In genomic region chr1:148361427-148361901, GRCh38 we compare ENCODE assay signal across 8 cellular contexts.
DNase-seq lines count a peak whose midpoint lies in the region; ATAC-seq and TF ChIP-seq lines count a peak whose summit lies in the region.
"Not testable (repeated sequence)": the region's sequence is repeated elsewhere in the genome, so short reads cannot be mapped to it uniquely, and the experiment has no call there.

No MANE protein-coding gene starts in this region.

- peaks cover 16% of the 10 kb centered on the region for H3K4me1 ChIP-seq in CD8-positive, alpha-beta T cell (ENCODE audit: insufficient read depth, low read length)
- not testable (repeated sequence) for H3K4me1 ChIP-seq in HUES48 (ENCODE audit: control insufficient read depth, insufficient read depth, low read length)
- H3K4me1 ChIP-seq in left ventricle myocardium inferior, result peaks cover 14% of the 10 kb centered on the region

- H3K27me3 ChIP-seq in CD8-positive, alpha-beta T cell (ENCODE audit: insufficient read depth, low read length), result not testable (repeated sequence)
- H3K27me3 ChIP-seq in HUES48 (ENCODE audit: control insufficient read depth, insufficient read depth, low read length) (peaks cover 37% of the 10 kb centered on the region), left ventricle myocardium inferior (ENCODE audit: low read depth) (peaks cover 98% of the 10 kb centered on the region)

- peak overlapping the region; percentile 88 for H3K4me3 Mint-ChIP-seq in CD8-positive, alpha-beta T cell
- H3K4me3 Mint-ChIP-seq in activated T-cell treated with anti-CD3 and anti-CD28 coated beads, Interleukin-2, amount 50 U/mL, for 24 hours, result peak overlapping the region; percentile 67
- peak overlapping the region; percentile 75 for H3K4me3 Mint-ChIP-seq in natural killer cell treated with Interleukin-12 subunit alpha and Interleukin-12 subunit beta and Interleukin-15 and Interleukin-18, amount 100 ng/mL, for 72 hours
- H3K4me3 Mint-ChIP-seq in stimulated activated effector memory CD8-positive, alpha-beta T cell treated with anti-CD3 and anti-CD28 coated beads, Interleukin-12 subunit alpha, Interleukin-12 subunit beta, amount 100 ng/mL, for 72 hours, result peak overlapping the region; percentile 80

- POLR2A ChIA-PET in CD8-positive, alpha-beta T cell (lab: Charles Lee), result not testable (repeated sequence)

- not testable (repeated sequence) for H3K36me3 Mint-ChIP-seq in CD8-positive, alpha-beta T cell; activated T-cell treated with anti-CD3 and anti-CD28 coated beads, Interleukin-2, amount 50 U/mL, for 24 hours (ENCODE audit: low read depth); natural killer cell treated with Interleukin-12 subunit alpha and Interleukin-12 subunit beta and Interleukin-15 and Interleukin-18, amount 100 ng/mL, for 72 hours; stimulated activated effector memory CD8-positive, alpha-beta T cell treated with anti-CD3 and anti-CD28 coated beads, Interleukin-12 subunit alpha, Interleukin-12 subunit beta, amount 100 ng/mL, for 72 hours

- peak overlapping the region; percentile 46 for H3K4me3 ChIP-seq in CD8-positive, alpha-beta T cell (ENCODE audit: low read depth, low read length)
- H3K4me3 ChIP-seq in HUES48 (ENCODE audit: low read depth, low read length) (peak overlapping the region; percentile 57), left ventricle myocardium inferior (peak overlapping the region; percentile 38)

- peak in 6 of 7 experiments; percentile 24 to 72 (median 51) for DNase-seq in CD8-positive, alpha-beta T cell
- DNase-seq in RPMI8226 (peak; percentile 79), cerebellar cortex (ENCODE audit: low spot score) (peak; percentile 11)
- DNase-seq in activated T-cell treated with anti-CD3 and anti-CD28 coated beads, Interleukin-2, amount 50 U/mL, for 24 hours, result peak; percentile 75
- DNase-seq in left ventricle myocardium inferior; natural killer cell treated with Interleukin-12 subunit alpha and Interleukin-12 subunit beta and Interleukin-15 and Interleukin-18, amount 100 ng/mL, for 72 hours (ENCODE audit: low spot score): not testable (repeated sequence)
- DNase-seq in stimulated activated effector memory CD8-positive, alpha-beta T cell treated with anti-CD3 and anti-CD28 coated beads, Interleukin-12 subunit alpha, Interleukin-12 subunit beta, amount 100 ng/mL, for 72 hours (ENCODE audit: low spot score in 2 of 2), result peak in 1 of 2 donors; percentile 65

- H3K9me3 ChIP-seq in CD8-positive, alpha-beta T cell (ENCODE audit: low read length); HUES48 (ENCODE audit: control insufficient read depth, insufficient read depth, low read length); left ventricle myocardium inferior (replicated peaks): not testable (repeated sequence)

- not testable (repeated sequence) for H3K27ac ChIP-seq in CD8-positive, alpha-beta T cell (ENCODE audit: low read depth, low read length); HUES48 (ENCODE audit: low read depth, low read length); left ventricle myocardium inferior (replicated peaks)

- CTCF ChIA-PET in CD8-positive, alpha-beta T cell (lab: Charles Lee), result interaction anchor here (1.6 kb wide), 1 partner anchor 11 kb away, joined by 3 read pairs; no protein-coding TSS in a partner anchor

- H3K9ac ChIP-seq in HUES48 (ENCODE audit: low read depth, low read length), result not testable (repeated sequence)

- H3K9me3 Mint-ChIP-seq in CD8-positive, alpha-beta T cell; activated T-cell treated with anti-CD3 and anti-CD28 coated beads, Interleukin-2, amount 50 U/mL, for 24 hours; natural killer cell treated with Interleukin-12 subunit alpha and Interleukin-12 subunit beta and Interleukin-15 and Interleukin-18, amount 100 ng/mL, for 72 hours; stimulated activated effector memory CD8-positive, alpha-beta T cell treated with anti-CD3 and anti-CD28 coated beads, Interleukin-12 subunit alpha, Interleukin-12 subunit beta, amount 100 ng/mL, for 72 hours: not testable (repeated sequence)

- H3K27me3 Mint-ChIP-seq in CD8-positive, alpha-beta T cell (ENCODE audit: low read depth); activated T-cell treated with anti-CD3 and anti-CD28 coated beads, Interleukin-2, amount 50 U/mL, for 24 hours: not testable (repeated sequence)
- peaks cover 0 to 41% of the 10 kb centered on the region in 2 donors for H3K27me3 Mint-ChIP-seq in natural killer cell treated with Interleukin-12 subunit alpha and Interleukin-12 subunit beta and Interleukin-15 and Interleukin-18, amount 100 ng/mL, for 72 hours

- peaks cover 26% of the 10 kb centered on the region for H3K4me1 Mint-ChIP-seq in CD8-positive, alpha-beta T cell (ENCODE audit: low read depth)
- peaks cover 49% of the 10 kb centered on the region for H3K4me1 Mint-ChIP-seq in activated T-cell treated with anti-CD3 and anti-CD28 coated beads, Interleukin-2, amount 50 U/mL, for 24 hours (ENCODE audit: low read depth)
- peaks cover 29 to 34% of the 10 kb centered on the region in 2 donors for H3K4me1 Mint-ChIP-seq in natural killer cell treated with Interleukin-12 subunit alpha and Interleukin-12 subunit beta and Interleukin-15 and Interleukin-18, amount 100 ng/mL, for 72 hours (ENCODE audit: low read depth in 2 of 2)
- peaks cover 48% of the 10 kb centered on the region for H3K4me1 Mint-ChIP-seq in stimulated activated effector memory CD8-positive, alpha-beta T cell treated with anti-CD3 and anti-CD28 coated beads, Interleukin-12 subunit alpha, Interleukin-12 subunit beta, amount 100 ng/mL, for 72 hours

- not testable (repeated sequence) for H3K36me3 ChIP-seq in CD8-positive, alpha-beta T cell (ENCODE audit: insufficient read depth, low read length); HUES48 (ENCODE audit: control insufficient read depth, insufficient read depth, low read length); left ventricle myocardium inferior

- H3K27ac Mint-ChIP-seq in CD8-positive, alpha-beta T cell, result not testable (repeated sequence)
- H3K27ac Mint-ChIP-seq in activated T-cell treated with anti-CD3 and anti-CD28 coated beads, Interleukin-2, amount 50 U/mL, for 24 hours, result peak overlapping the region; percentile 88
- H3K27ac Mint-ChIP-seq in natural killer cell treated with Interleukin-12 subunit alpha and Interleukin-12 subunit beta and Interleukin-15 and Interleukin-18, amount 100 ng/mL, for 72 hours, result peak overlapping the region in 1 of 2 donors; percentile 23
- H3K27ac Mint-ChIP-seq in stimulated activated effector memory CD8-positive, alpha-beta T cell treated with anti-CD3 and anti-CD28 coated beads, Interleukin-12 subunit alpha, Interleukin-12 subunit beta, amount 100 ng/mL, for 72 hours, result peak overlapping the region; percentile 40

- intact Hi-C loops in CD8-positive, alpha-beta T cell (cut with DNase I, micrococcal nuclease); left ventricle myocardium inferior (cut with micrococcal nuclease): not testable (repeated sequence)

- peak; percentile 18 for ATAC-seq in CD8-positive, alpha-beta T cell
- not testable (repeated sequence) for ATAC-seq in natural killer cell treated with Interleukin-12 subunit alpha and Interleukin-12 subunit beta and Interleukin-15 and Interleukin-18, amount 100 ng/mL, for 72 hours; stimulated activated effector memory CD8-positive, alpha-beta T cell treated with anti-CD3 and anti-CD28 coated beads, Interleukin-12 subunit alpha, Interleukin-12 subunit beta, amount 100 ng/mL, for 72 hours

- TF ChIP-seq CTCF in CD8-positive, alpha-beta T cell (IDR thresholded peaks at IDR 0.05), result peak; percentile 80
- peak; percentile 34 for TF ChIP-seq CTCF in left ventricle myocardium inferior (IDR thresholded peaks at IDR 0.05; ENCODE audit: borderline replicate concordance)
